Comparison of ENCODE assay signal across 1 cellular context in genomic region chr11:113322158-113322557, GRCh38.
TF ChIP-seq lines count a peak whose summit lies in the region.

No MANE protein-coding gene starts in this region.

TF ChIP-seq in HepG2, 621 proteins besides CTCF, POLR2A, EP300 and RAD21:
- TF ChIP-seq HNRNPL (IDR thresholded peaks at IDR 0.05; ENCODE audit: low read depth, low read length) (no peak), CEBPB (IDR thresholded peaks at IDR 0.05; ENCODE audit: borderline replicate concordance, low read depth, low read length) (peak; percentile 89)
